In the genomic region with DNA sequence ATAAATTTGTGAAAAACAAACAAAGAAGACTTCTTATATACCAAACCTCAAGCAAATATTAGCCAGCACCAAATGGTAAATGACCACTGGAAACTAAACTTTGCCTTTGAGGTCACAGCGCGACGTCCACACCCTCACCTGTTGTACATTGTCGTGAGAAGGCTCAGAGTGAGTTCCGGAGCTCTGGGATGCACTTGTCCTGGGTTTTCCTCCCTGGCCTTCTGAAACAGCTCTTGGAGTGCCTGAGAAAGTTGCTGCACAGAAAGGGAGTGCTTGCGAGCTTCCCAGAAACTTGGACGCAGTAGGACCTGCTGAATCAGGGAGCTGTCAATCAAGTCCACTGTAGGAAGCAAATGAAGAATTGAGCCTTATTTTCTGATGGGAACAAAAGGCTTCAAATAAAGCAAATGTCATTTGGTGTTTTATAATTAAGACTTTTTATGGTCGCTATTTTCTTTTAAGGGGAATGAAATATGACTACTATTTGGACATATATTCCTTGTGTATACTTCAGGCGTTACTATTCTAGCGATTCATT, we compare ENCODE assay signal across 36 cellular contexts. TPM values are rescaled to one million over a fixed set of nuclear protein-coding genes. Genes with fewer than 3 reads are reported as not detected.
"Had no signal": no experiment of that assay in that cellular context is flagged by ENCODE, and none has a peak within 500 bp of the region (broad histone marks: within the 10 kb centered on the region; RNA-seq: fewer than 3 reads in every experiment).

No MANE protein-coding gene starts in this region.

- H3K27ac Mint-ChIP-seq: mesothelial cell of epicardium; naive thymus-derived CD8-positive, alpha-beta T cell; nephron progenitor cell; stimulated activated effector memory CD8-positive, alpha-beta T cell treated with anti-CD3 and anti-CD28 coated beads, Interleukin-12 subunit alpha, Interleukin-12 subunit beta, amount 100 ng/mL, for 72 hours had no signal

- ATAC-seq: foreskin keratinocyte; gastroesophageal sphincter; heart left ventricle; left lung; naive thymus-derived CD8-positive, alpha-beta T cell; pancreas; sciatic nerve; stimulated activated effector memory CD8-positive, alpha-beta T cell treated with anti-CD3 and anti-CD28 coated beads, Interleukin-12 subunit alpha, Interleukin-12 subunit beta, amount 100 ng/mL, for 72 hours had no signal

- H3K27ac ChIP-seq: coronary artery, esophagus muscularis mucosa, foreskin keratinocyte, gastroesophageal sphincter, heart left ventricle, hepatocyte, left lung, pancreas, right atrium auricular region, stomach, thyroid gland, upper lobe of left lung had no signal

- H2AFZ ChIP-seq: hepatocyte had no signal

- H3K9me3 Mint-ChIP-seq: mesothelial cell of epicardium; naive thymus-derived CD8-positive, alpha-beta T cell; nephron progenitor cell; stimulated activated effector memory CD8-positive, alpha-beta T cell treated with anti-CD3 and anti-CD28 coated beads, Interleukin-12 subunit alpha, Interleukin-12 subunit beta, amount 100 ng/mL, for 72 hours had no signal

- H3K4me1 Mint-ChIP-seq: mesothelial cell of epicardium; naive thymus-derived CD8-positive, alpha-beta T cell; nephron progenitor cell; stimulated activated effector memory CD8-positive, alpha-beta T cell treated with anti-CD3 and anti-CD28 coated beads, Interleukin-12 subunit alpha, Interleukin-12 subunit beta, amount 100 ng/mL, for 72 hours had no signal

- H3K4me2 ChIP-seq: hepatocyte had no signal

- H3K4me3 ChIP-seq: coronary artery, esophagus muscularis mucosa, gastroesophageal sphincter, heart left ventricle, hepatocyte, left lung, pancreas, right atrium auricular region, stomach, thyroid gland, upper lobe of left lung had no signal

- FAIRE-seq: endothelial cell of umbilical vein, kidney, pancreas, urothelium cell line had no signal

- H3K27me3 ChIP-seq: gastroesophageal sphincter, right atrium auricular region, stomach, thyroid gland, upper lobe of left lung had no signal

- H3K79me2 ChIP-seq: hepatocyte had no signal

- H3K9me3 ChIP-seq: esophagus muscularis mucosa, gastroesophageal sphincter, heart left ventricle, left lung, pancreas, right atrium auricular region, stomach, thyroid gland, upper lobe of left lung had no signal

- H3K4me1 ChIP-seq: esophagus muscularis mucosa, foreskin keratinocyte, gastroesophageal sphincter, heart left ventricle, left lung, pancreas, right atrium auricular region, stomach, thyroid gland, upper lobe of left lung had no signal

- H3K36me3 Mint-ChIP-seq: mesothelial cell of epicardium; naive thymus-derived CD8-positive, alpha-beta T cell; stimulated activated effector memory CD8-positive, alpha-beta T cell treated with anti-CD3 and anti-CD28 coated beads, Interleukin-12 subunit alpha, Interleukin-12 subunit beta, amount 100 ng/mL, for 72 hours had no signal

- H3K36me3 ChIP-seq: esophagus muscularis mucosa, gastroesophageal sphincter, heart left ventricle, left lung, pancreas, right atrium auricular region, stomach, thyroid gland, upper lobe of left lung had no signal

- H3K4me3 Mint-ChIP-seq: mesothelial cell of epicardium; naive thymus-derived CD8-positive, alpha-beta T cell; nephron progenitor cell; stimulated activated effector memory CD8-positive, alpha-beta T cell treated with anti-CD3 and anti-CD28 coated beads, Interleukin-12 subunit alpha, Interleukin-12 subunit beta, amount 100 ng/mL, for 72 hours had no signal

- DNase-seq: dermis blood vessel endothelial cell; effector memory CD4-positive, alpha-beta T cell; foreskin keratinocyte; heart left ventricle; kidney; mesenchymal stem cell; naive thymus-derived CD8-positive, alpha-beta T cell; nephron progenitor cell; occipital lobe; pancreas; stimulated activated CD4-positive, alpha-beta T cell treated with anti-CD3 and anti-CD28 coated beads, Interleukin-2, amount 100 ng/mL, for 24 hours; stimulated activated CD4-positive, alpha-beta T cell treated with anti-CD3 and anti-CD28 coated beads, Interleukin-4, amount 100 ng/mL, for 24 hours; stimulated activated naive CD4-positive, alpha-beta T cell treated with Interleukin-2 at 50 U/mL for 16 hours; stomach; thyroid gland; upper lobe of left lung had no signal

RNA-seq across cellular contexts. Expression of a gene that starts 11.0 kb away (rescaled TPM):
- total RNA-seq: chondrocyte; dermis blood vessel endothelial cell; epithelial cell of proximal tubule; esophagus muscularis mucosa; fibroblast of lung; foreskin keratinocyte; gastroesophageal sphincter; heart left ventricle; hepatocyte; kidney; lower leg skin; lung microvascular endothelial cell; mesothelial cell of epicardium; myocyte; naive thymus-derived CD8-positive, alpha-beta T cell; occipital lobe; pancreas; posterior vena cava; right atrium auricular region; sciatic nerve; stomach; subcutaneous adipose tissue; temporal lobe; thyroid gland; upper lobe of left lung had no signal
- polyA plus RNA-seq: fibroblast of lung; foreskin keratinocyte; heart left ventricle; hepatocyte; naive thymus-derived CD8-positive, alpha-beta T cell; pancreas; stomach had no signal

RNA-seq across cellular contexts. Expression of a gene that starts 57.9 kb away (rescaled TPM):
- total RNA-seq: dermis blood vessel endothelial cell, endothelial cell of umbilical vein, lung microvascular endothelial cell had no signal
